11 cellular contexts compared by ENCODE assay signal in genomic region chr1:8249838-8250237, GRCh38.
"Had no signal": no experiment of that assay in that cellular context is flagged by ENCODE, and none has a peak within 500 bp of the region (broad histone marks: within the 10 kb centered on the region; RNA-seq: fewer than 3 reads in every experiment).

No MANE protein-coding gene starts in this region.

- H3K4me1 ChIP-seq: tibial artery had no signal

- ATAC-seq: activated CD4-positive, alpha-beta T cell treated with anti-CD3 and anti-CD28 coated beads for 36 hours; WTC11 had no signal

- H3K27me3 ChIP-seq: hepatocyte, tibial artery had no signal

- H3K9me3 ChIP-seq: tibial artery had no signal

- H3K27ac ChIP-seq: hepatocyte, tibial artery had no signal

- DNase-seq: activated CD4-positive, alpha-beta T cell treated with anti-CD3 and anti-CD28 coated beads for 36 hours; activated CD4-positive, alpha-beta T cell treated with anti-CD3 and anti-CD28 coated beads, Interleukin-2, amount 50 U/mL, for 48 hours; dermis blood vessel endothelial cell; effector memory CD4-positive, alpha-beta T cell; islet precursor cell; stimulated activated CD4-positive, alpha-beta T cell treated with anti-CD3 and anti-CD28 coated beads, Interleukin-2, amount 100 ng/mL, for 24 hours; stimulated activated naive CD4-positive, alpha-beta T cell treated with Interleukin-2 at 50 U/mL for 16 hours; tibial artery had no signal

- H3K4me3 ChIP-seq: hepatocyte, lung, tibial artery had no signal

- H3K36me3 ChIP-seq: tibial artery had no signal

- H3K4me2 ChIP-seq: hepatocyte had no signal
